In genomic region chr12:49086116-49086515, GRCh38 we compare ENCODE assay signal across 17 cellular contexts. TPM values are rescaled to one million over a fixed set of nuclear protein-coding genes. Genes with fewer than 3 reads are reported as not detected.
DNase-seq lines count a peak whose midpoint lies in the region; ATAC-seq and TF ChIP-seq lines count a peak whose summit lies in the region.
"Had no signal": no experiment of that assay in that cellular context is flagged by ENCODE, and none has a peak within 500 bp of the region (broad histone marks: within the 10 kb centered on the region; RNA-seq: fewer than 3 reads in every experiment).

No MANE protein-coding gene starts in this region.

- TF ChIP-seq CTCF in fibroblast of pulmonary artery (IDR thresholded peaks at IDR 0.05; ENCODE audit: low read length, missing control alignments) (no peak), uterus (IDR thresholded peaks at IDR 0.05) (no peak), vagina (IDR thresholded peaks at IDR 0.05) (no peak)

- no peaks in the 10 kb centered on the region for H3K27me3 ChIP-seq in uterus
- no peaks in the 10 kb centered on the region for H3K27me3 ChIP-seq in vagina

- H3K9me3 ChIP-seq in uterus = no peaks in the 10 kb centered on the region
- H3K9me3 ChIP-seq in vagina = no peaks in the 10 kb centered on the region
- H3K9me3 ChIP-seq: BLaER1 had no signal

- intact Hi-C loops in uterus (cut with DNase I; ENCODE audit: low total_unique reads) = no loop called here
- intact Hi-C loops in vagina (cut with DNase I) = no loop called here

- H3K27ac ChIP-seq in uterus (peak overlapping the region; percentile 75 to 93), vagina (no peak overlapping the region)
- H3K27ac ChIP-seq: BLaER1 had no signal

- H3K36me3 ChIP-seq in uterus = no peaks in the 10 kb centered on the region
- no peaks in the 10 kb centered on the region for H3K36me3 ChIP-seq in vagina
- H3K36me3 ChIP-seq: BLaER1 had no signal

- no peak for ATAC-seq in HG03565 (IDR thresholded peaks at IDR 0.05; ENCODE audit: unreplicated experiment)

- H3K4me1 ChIP-seq in uterus = peaks cover 0 to 9% of the 10 kb centered on the region in 2 donors
- H3K4me1 ChIP-seq in vagina = peaks cover 24% of the 10 kb centered on the region

- H3K4me3 ChIP-seq in fibroblast of pulmonary artery (replicated peaks; ENCODE audit: low read depth, low read length) (no peak overlapping the region), uterus (no peak overlapping the region), vagina (no peak overlapping the region)
- H3K4me3 ChIP-seq: BLaER1 had no signal

- TF ChIP-seq POLR2A in uterus (IDR thresholded peaks at IDR 0.05) (peak in 1 of 2 donors; percentile 13), vagina (IDR thresholded peaks at IDR 0.05) (no peak)

- DNase-seq in GM03348 (ENCODE audit: low spot score) = peak; percentile 60
- peak; percentile 80 for DNase-seq in amniotic epithelial cell (ENCODE audit: low read depth)
- peak; percentile 34 for DNase-seq in fibroblast of pulmonary artery (ENCODE audit: low read depth)
- peak in 1 of 2 donors; percentile 39 for DNase-seq in uterus
- no peak for DNase-seq in NCI-H1092 (lab: John Stamatoyannopoulos, UW)
- DNase-seq in vagina (ENCODE audit: extremely low spot score in 2 of 2) = no peak
- DNase-seq: CD8-positive, alpha-beta memory T cell; DMS79; H7; NCI-H1436; NCI-H2029 treated with DMSO at 0.1 percent for 48 hours; NCI-H510A; NCI-H774; RPMI8226 had no signal

RNA-seq across cellular contexts. Expression of gene DHH, which starts 8.5 kb away (rescaled TPM):
- total RNA-seq in uterus = 1 to 10 TPM in 2 of 4 donors, under 1 TPM in 1, not detected in 1; 0.26 to 1.7 (median 1.5) TPM
- 1.5 TPM for total RNA-seq in vagina
- total RNA-seq: G401, H7 had no signal

RNA-seq across cellular contexts. Expression of gene RHEBL1, which starts 16.3 kb away (rescaled TPM):
- under 1 TPM in 1 of 4 donors, not detected in 3; 0.37 TPM for total RNA-seq in uterus
- total RNA-seq in vagina = 1.7 TPM

RNA-seq across cellular contexts. Expression of gene LMBR1L, which starts 24.5 kb away (rescaled TPM):
- total RNA-seq in uterus (100 to 1,000 TPM in 1 of 4 donors, 10 to 100 TPM in 3; 22.1 to 114 (median 43.2) TPM), vagina (53.3 TPM)

RNA-seq across cellular contexts. Expression of gene KMT2D, which starts 25.5 kb away (rescaled TPM):
- 100 to 1,000 TPM in 1 of 4 donors, 10 to 100 TPM in 3; 22.3 to 138 (median 38.2) TPM for total RNA-seq in uterus
- 38.8 TPM for total RNA-seq in vagina

RNA-seq across cellular contexts. Expression of gene TUBA1B, which starts 45.1 kb away (rescaled TPM):
- total RNA-seq in uterus = 100 to 1,000 TPM; 374 to 912 (median 498) TPM
- 638 TPM for total RNA-seq in vagina

Comparison
In these comparisons a context has a peak if more than half of its experiments do, and no peak if none do; other contexts are left out.
1. DNase-seq: peak in GM03348 (single experiment), amniotic epithelial cell (single experiment) and fibroblast of pulmonary artery (single experiment); none in NCI-H1092 (single experiment) and vagina (0 of 2).